1 cellular context compared by ENCODE assay signal in genomic region chr12:80937391-80938238, GRCh38.
TF ChIP-seq lines count a peak whose summit lies in the region.

A gene with protein sequence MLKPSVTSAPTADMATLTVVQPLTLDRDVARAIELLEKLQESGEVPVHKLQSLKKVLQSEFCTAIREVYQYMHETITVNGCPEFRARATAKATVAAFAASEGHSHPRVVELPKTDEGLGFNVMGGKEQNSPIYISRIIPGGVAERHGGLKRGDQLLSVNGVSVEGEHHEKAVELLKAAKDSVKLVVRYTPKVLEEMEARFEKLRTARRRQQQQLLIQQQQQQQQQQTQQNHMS (minus strand): TSS chr12:80937934. CDS start chr12:80937722, 212 bp downstream.

TF ChIP-seq in IMR-90, 13 proteins besides CTCF, POLR2A, EP300 and RAD21:
- TF ChIP-seq MAFK (IDR thresholded peaks at IDR 0.05; ENCODE audit: low read depth, low read length) (no peak), CEBPB (IDR thresholded peaks at IDR 0.05; ENCODE audit: low read depth, low read length) (no peak), BHLHE40 (IDR thresholded peaks at IDR 0.05; ENCODE audit: low read depth, low read length) (no peak), SMC3 (IDR thresholded peaks at IDR 0.05; ENCODE audit: low read depth, low read length) (no peak), MAZ (IDR thresholded peaks at IDR 0.05; ENCODE audit: borderline replicate concordance, low read depth, low read length) (no peak), FOS (IDR thresholded peaks at IDR 0.05; ENCODE audit: low read depth, low read length) (no peak)
